In genomic region chr2:171862501-171862900, GRCh38 we compare ENCODE assay signal across 25 cellular contexts.
"Had no signal": no experiment of that assay in that cellular context is flagged by ENCODE, and none has a peak within 500 bp of the region (broad histone marks: within the 10 kb centered on the region; RNA-seq: fewer than 3 reads in every experiment).

No MANE protein-coding gene starts in this region.

- H3K4me1 ChIP-seq: ascending aorta, breast epithelium had no signal

- H3K27ac ChIP-seq: ascending aorta, breast epithelium, coronary artery, dorsolateral prefrontal cortex, esophagus muscularis mucosa had no signal

- H3K36me3 ChIP-seq: ascending aorta, breast epithelium had no signal

- H3K4me3 ChIP-seq: ascending aorta, breast epithelium, coronary artery, dorsolateral prefrontal cortex, esophagus muscularis mucosa had no signal

- H3K27me3 ChIP-seq: ascending aorta, breast epithelium, dorsolateral prefrontal cortex, esophagus muscularis mucosa had no signal

- H3K9me3 ChIP-seq: ascending aorta, breast epithelium, esophagus muscularis mucosa had no signal

- DNase-seq: activated CD4-positive, alpha-beta memory T cell treated with anti-CD3 and anti-CD28 coated beads for 36 hours; activated CD4-positive, alpha-beta T cell treated with anti-CD3 and anti-CD28 coated beads for 36 hours; activated CD4-positive, alpha-beta T cell treated with anti-CD3 and anti-CD28 coated beads, Interleukin-2, amount 10 ng/mL, durations not matched to agents 24 days and 14 days; activated CD4-positive, CD25-positive, alpha-beta regulatory T cell; activated CD4-positive, CD25-positive, alpha-beta regulatory T cell treated with anti-CD3 and anti-CD28 coated beads, Interleukin-2, amount 50 U/mL, for 72 hours; activated CD8-positive, alpha-beta memory T cell treated with anti-CD3 and anti-CD28 coated beads, Interleukin-2, amount 10 ng/mL, durations not matched to agents 7 days and 5 days; activated CD8-positive, alpha-beta memory T cell treated with anti-CD3 and anti-CD28 coated beads, Interleukin-2, amount 50 U/mL, for 4 hours; activated CD8-positive, alpha-beta T cell treated with anti-CD3 and anti-CD28 coated beads, Interleukin-2, amount 10 ng/mL, durations not matched to agents 7 days and 5 days; activated effector memory CD4-positive, alpha-beta T cell treated with anti-CD3 and anti-CD28 coated beads, Interleukin-2, amount 50 U/mL, for 16 hours; activated naive CD4-positive, alpha-beta T cell; activated naive CD4-positive, alpha-beta T cell treated with anti-CD3 and anti-CD28 coated beads, Interleukin-2, amount 10 ng/mL, durations not matched to agents 7 days and 5 days; activated naive CD8-positive, alpha-beta T cell treated with anti-CD3 and anti-CD28 coated beads, Interleukin-2, amount 10 ng/mL, durations not matched to agents 7 days and 5 days; activated T-cell treated with anti-CD3 and anti-CD28 coated beads, Interleukin-2, amount 50 U/mL, for 1 hour; activated T-cell treated with anti-CD3 and anti-CD28 coated beads, Interleukin-2, amount 50 U/mL, for 48 hours; dorsolateral prefrontal cortex; effector memory CD4-positive, alpha-beta T cell; endodermal cell; erythroblast; foreskin melanocyte; head of caudate nucleus; T-helper 2 cell had no signal
